Comparison of ENCODE assay signal across 12 cellular contexts in the genomic region with DNA sequence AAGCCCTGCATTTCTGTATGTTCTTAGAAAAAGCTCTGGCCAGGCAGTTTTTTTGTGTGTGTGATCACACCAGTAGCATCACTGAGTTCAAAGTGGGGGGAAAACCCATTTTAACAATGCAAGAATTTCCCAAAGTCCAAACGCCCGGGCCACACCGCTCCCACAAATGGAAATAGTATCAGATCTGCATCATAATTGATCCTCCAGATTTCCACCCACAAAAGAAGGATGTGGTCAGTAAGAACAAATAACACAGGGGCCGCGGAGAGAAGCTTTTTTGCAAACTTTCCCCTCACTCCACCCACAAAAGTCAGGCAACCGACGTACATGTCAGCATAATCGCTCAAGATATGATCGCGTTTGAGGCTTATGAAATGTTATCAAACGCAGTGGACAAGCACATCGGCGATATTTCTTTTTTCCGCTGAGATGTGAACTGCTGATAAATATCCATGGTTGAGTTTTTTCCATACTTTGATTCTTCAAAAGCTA.
DNase-seq lines count a peak whose midpoint lies in the region; ATAC-seq and FAIRE-seq lines count a peak whose summit lies in the region.
"Had no signal": no experiment of that assay in that cellular context is flagged by ENCODE, and none has a peak within 500 bp of the region (broad histone marks: within the 10 kb centered on the region; RNA-seq: fewer than 3 reads in every experiment).

No MANE protein-coding gene starts in this region.

- FAIRE-seq in TTC549 (lab: Jason Lieb, UNC): peak; percentile 89

- H3K27me3 ChIP-seq in skeletal muscle satellite cell (ENCODE audit: control insufficient read depth, insufficient read depth, low read length): no peaks in the 10 kb centered on the region
- H3K27me3 ChIP-seq: MG63 had no signal

- H3K36me3 Mint-ChIP-seq in central memory CD8-positive, alpha-beta T cell (ENCODE audit: insufficient read depth): no peaks in the 10 kb centered on the region

- H3K9me3 ChIP-seq in ES-I3 (ENCODE audit: control insufficient read depth, insufficient read depth, low read length): no peaks in the 10 kb centered on the region
- no peaks in the 10 kb centered on the region for H3K9me3 ChIP-seq in skeletal muscle satellite cell (replicated peaks; ENCODE audit: low read length)
- H3K9me3 ChIP-seq: MG63 had no signal

- peak overlapping the region; percentile 47 for H3K4me2 ChIP-seq in skeletal muscle satellite cell (ENCODE audit: low read length)

- intact Hi-C loops in Right ventricle myocardium superior (cut with DNase I): no loop called here

- H3K9me3 Mint-ChIP-seq in central memory CD8-positive, alpha-beta T cell: no peaks in the 10 kb centered on the region

- H3K9ac ChIP-seq in ES-I3 (ENCODE audit: low read depth, low read length) (peak overlapping the region; percentile 25; the same call in 1 of the 2 replicates), skeletal muscle satellite cell (ENCODE audit: low read depth, low read length) (peak overlapping the region; percentile 19)

- H3K27ac Mint-ChIP-seq in central memory CD8-positive, alpha-beta T cell (ENCODE audit: low read depth): peak overlapping the region; percentile 86

- ATAC-seq in central memory CD8-positive, alpha-beta T cell (replicated peaks; ENCODE audit: extremely low read depth, poor library complexity, severe bottlenecking): peak; percentile 85
- ATAC-seq in GM21423 (IDR thresholded peaks at IDR 0.05; ENCODE audit: unreplicated experiment) (no peak), Right ventricle myocardium superior (ENCODE audit: poor library complexity) (no peak)
- ATAC-seq: left colon had no signal

- H3K4me1 Mint-ChIP-seq in central memory CD8-positive, alpha-beta T cell: peaks cover 19% of the 10 kb centered on the region

- H3K36me3 ChIP-seq in ES-I3 (ENCODE audit: insufficient read depth, low read length) (no peaks in the 10 kb centered on the region), skeletal muscle satellite cell (ENCODE audit: insufficient read depth, low read length) (no peaks in the 10 kb centered on the region)
- H3K36me3 ChIP-seq: cardiac muscle cell, MG63 had no signal

- H3K4me3 ChIP-seq in skeletal muscle satellite cell (ENCODE audit: low read length): no peak overlapping the region
- H3K4me3 ChIP-seq: cardiac muscle cell, MG63 had no signal

- H3K4me3 Mint-ChIP-seq in central memory CD8-positive, alpha-beta T cell: peak overlapping the region; percentile 32

- DNase-seq in central memory CD8-positive, alpha-beta T cell (ENCODE audit: low spot score in 2 of 2): peak in 1 of 2 donors; percentile 32
- DNase-seq in CD1c-positive myeloid dendritic cell (ENCODE audit: extremely low spot score) (no peak), NCI-H524 treated with DMSO at 0.1 percent for 48 hours (lab: John Stamatoyannopoulos, UW) (no peak), Right ventricle myocardium superior (no peak)
- DNase-seq: left colon, MG63, SHP77 had no signal

- H3K4me1 ChIP-seq in ES-I3 (ENCODE audit: insufficient read depth, low read length) (peaks cover 21% of the 10 kb centered on the region), skeletal muscle satellite cell (ENCODE audit: control insufficient read depth, insufficient read depth, low read length) (peaks cover 21% of the 10 kb centered on the region)

- no peaks in the 10 kb centered on the region for H3K27me3 Mint-ChIP-seq in central memory CD8-positive, alpha-beta T cell
